In genomic region chr17:2062571-2063183, GRCh38 we compare ENCODE assay signal across 9 cellular contexts. TPM values are rescaled to one million over a fixed set of nuclear protein-coding genes. Genes with fewer than 3 reads are reported as not detected.
DNase-seq lines count a peak whose midpoint lies in the region; ATAC-seq, FAIRE-seq and TF ChIP-seq lines count a peak whose summit lies in the region.
"Had no signal": no experiment of that assay in that cellular context is flagged by ENCODE, and none has a peak within 500 bp of the region (broad histone marks: within the 10 kb centered on the region; RNA-seq: fewer than 3 reads in every experiment).

No MANE protein-coding gene starts in this region.

- H3K4me2 ChIP-seq in H1 (ENCODE audit: insufficient read depth in 1 of 2, low read depth in 2 of 2, low read length in 2 of 2) (peak overlapping the region; percentile 7 to 18; a peak in 2 of 4 replicates), neuronal stem cell (ENCODE audit: insufficient read depth, low read length, poor library complexity, severe bottlenecking) (no peak overlapping the region)

- H2BK15ac ChIP-seq in H1 (ENCODE audit: low read length), result no peak overlapping the region
- H2BK15ac ChIP-seq in neuronal stem cell (ENCODE audit: low read length), result no peak overlapping the region

- H3K23ac ChIP-seq in H1 (ENCODE audit: insufficient read length) (no peak overlapping the region), neuronal stem cell (ENCODE audit: low read depth, low read length, poor library complexity) (no peak overlapping the region)

- H3K9ac ChIP-seq in HUES6 (ENCODE audit: low read length), result peak overlapping the region; percentile 21
- H3K9ac ChIP-seq in H1 (replicated peaks in 1 of 4; ENCODE audit: extremely low read depth in 1 of 4, low read depth in 3 of 4, low read length in 3 of 4), result no peak overlapping the region
- H3K9ac ChIP-seq in neuronal stem cell (ENCODE audit: low read depth, low read length, poor library complexity), result peak overlapping the region; percentile 55

- no peak overlapping the region for H3K4ac ChIP-seq in H1 (replicated peaks; ENCODE audit: insufficient read length, low read depth, low read length)
- H3K4ac ChIP-seq in neuronal stem cell (ENCODE audit: low read length), result no peak overlapping the region

- no peak for TF ChIP-seq CTCF in A673 (conservative IDR thresholded peaks at IDR 0.05; ENCODE audit: low read depth, low read length)
- no peak for TF ChIP-seq CTCF in H1 (IDR thresholded peaks at IDR 0.05; ENCODE audit: control extremely low read depth in 1 of 3, insufficient read depth in 1 of 3, low read depth in 1 of 3, low read length in 3 of 3)
- no peak for TF ChIP-seq CTCF in D721Med (IDR thresholded peaks at IDR 0.05; ENCODE audit: insufficient read depth, missing control alignments)
- TF ChIP-seq CTCF in GM13977 (IDR thresholded peaks at IDR 0.05; ENCODE audit: extremely low read depth, insufficient read depth, missing control alignments), result no peak

- no TSS peak for BruUV-seq in A673 (replicated peaks; lab: Mats Ljungman, UMichigan)

- CTCF ChIA-PET in A673 (lab: Charles Lee), result no interaction called here
- CTCF ChIA-PET in H1 (lab: Charles Lee; ENCODE audit: partially characterized antibody), result interaction anchor here (0.8 to 7.6 kb wide), 6 partner anchors 8 to 190 kb away, joined by 3 to 58 read pairs (median 8); partner anchors contain the start of gene HIC1

- TF ChIP-seq RAD21 in H1 (IDR thresholded peaks at IDR 0.05 in 1 of 2, conservative IDR thresholded peaks at IDR 0.05 in 1 of 2; ENCODE audit: low read depth in 2 of 2, low read length in 2 of 2), result no peak

- no peak for TF ChIP-seq EP300 in H1 (IDR thresholded peaks at IDR 0.05; ENCODE audit: borderline replicate concordance in 1 of 2, low read depth in 2 of 2, low read length in 2 of 2)

- H3K79me1 ChIP-seq in H1 (ENCODE audit: low read depth, low read length) (no peaks in the 10 kb centered on the region), neuronal stem cell (ENCODE audit: low read depth, low read length) (peaks cover 8% of the 10 kb centered on the region)

- 51% methylated on average over 10 of the region's 11 CpGs; no CpG with 5 or more reads in 1 of the 2 experiments for WGBS in H1 (ENCODE audit: extremely low coverage in 1 of 2, insufficient coverage in 1 of 2, insufficient read length in 1 of 2, insufficient replicate concordance in 2 of 2, low coverage in 1 of 2, low lambda C conversion rate in 2 of 2, missing lambda C conversion rate in 1 of 2), 2 experiments
- WGBS in neuronal stem cell (ENCODE audit: extremely low coverage in 2 of 2, insufficient read length in 2 of 2, insufficient replicate concordance in 1 of 2), 2 donors, result 100% methylated on average over 1 of the region's 11 CpGs; no CpG with 5 or more reads in 1 of the 2 donors

- H3K23me2 ChIP-seq in H1 (ENCODE audit: low read depth, low read length), result no peaks in the 10 kb centered on the region

- H3K36me3 ChIP-seq in A673 (ENCODE audit: insufficient read depth, low read length, poor library complexity, severe bottlenecking) (peaks cover 16% of the 10 kb centered on the region), HUES6 (ENCODE audit: control insufficient read depth, insufficient read depth, low read length) (peaks cover 23% of the 10 kb centered on the region), H1 (ENCODE audit: control insufficient read depth in 2 of 4, insufficient read depth in 4 of 4, low read length in 3 of 4) (peaks cover 0 to 8% (median 2%) of the 10 kb centered on the region in 4 experiments; a peak in 2 of 8 replicates), neuronal stem cell (replicated peaks in 1 of 2; ENCODE audit: control insufficient read depth in 2 of 2, insufficient read depth in 2 of 2, low read length in 2 of 2) (peaks cover 25 to 73% of the 10 kb centered on the region in 2 donors)

- H3K56ac ChIP-seq in H1 (replicated peaks; ENCODE audit: insufficient read length, low read depth, low read length), result no peak overlapping the region

- no peak for ATAC-seq in HG03097 (IDR thresholded peaks at IDR 0.05; ENCODE audit: low FRiP score, unreplicated experiment)

- 0 out of 2 replicates have a peak overlapping the region, but pooled peaks have one; percentile 43 for H2BK20ac ChIP-seq in H1 (ENCODE audit: low read length)

- H2AFZ ChIP-seq in H1 (ENCODE audit: low read length) (no peak overlapping the region), neuronal stem cell (ENCODE audit: low read length) (no peak overlapping the region)

- H2BK120ac ChIP-seq in H1 (replicated peaks; ENCODE audit: low read depth, low read length), result no peak overlapping the region
- H2BK120ac ChIP-seq in neuronal stem cell (ENCODE audit: low read depth, low read length), result no peak overlapping the region

- H4K91ac ChIP-seq in H1 (replicated peaks; ENCODE audit: insufficient read length, low read length), result no peak overlapping the region
- no peak overlapping the region for H4K91ac ChIP-seq in neuronal stem cell (ENCODE audit: low read depth, low read length, poor library complexity)

- H2AK5ac ChIP-seq in H1 (ENCODE audit: low read depth, low read length) (no peak overlapping the region), neuronal stem cell (ENCODE audit: low read depth, low read length) (no peak overlapping the region)

- H3K27me3 ChIP-seq in A673 (replicated peaks; ENCODE audit: insufficient read depth, low read depth, low read length, poor library complexity) (no peaks in the 10 kb centered on the region), HUES6 (ENCODE audit: control insufficient read depth, insufficient read depth, low read length) (peaks cover 30% of the 10 kb centered on the region), H1 (replicated peaks in 1 of 4; ENCODE audit: control insufficient read depth in 3 of 4, extremely low read depth in 1 of 4, insufficient read depth in 3 of 4, low read length in 3 of 4) (peaks cover 13 to 36% (median 30%) of the 10 kb centered on the region in 4 experiments), neuronal stem cell (ENCODE audit: control insufficient read depth in 3 of 3, insufficient read depth in 3 of 3, low read depth in 1 of 3, low read length in 3 of 3) (peaks cover 0 to 36% (median 26%) of the 10 kb centered on the region in 3 experiments)

- peaks cover 22% of the 10 kb centered on the region for H3K4me1 ChIP-seq in A673 (ENCODE audit: insufficient read depth, low read length, poor library complexity, severe bottlenecking)
- H3K4me1 ChIP-seq in HUES6 (ENCODE audit: control insufficient read depth, insufficient read depth, low read length), result peaks cover 45% of the 10 kb centered on the region; the same call in 1 of the 2 replicates
- peaks cover 0 to 16% (median 10%) of the 10 kb centered on the region in 4 experiments; a peak in 6 of 7 replicates for H3K4me1 ChIP-seq in H1 (replicated peaks in 1 of 4; ENCODE audit: control insufficient read depth in 3 of 4, insufficient read depth in 4 of 4, low read length in 3 of 4)
- H3K4me1 ChIP-seq in neuronal stem cell (ENCODE audit: control insufficient read depth in 2 of 2, insufficient read depth in 1 of 2, low read depth in 1 of 2, low read length in 2 of 2), result peaks cover 8 to 17% of the 10 kb centered on the region in 2 donors

- H3K27ac ChIP-seq in A673 (ENCODE audit: low read depth, low read length, poor library complexity, severe bottlenecking), result peak overlapping the region; percentile 62
- H3K27ac ChIP-seq in HUES6 (ENCODE audit: low read depth, low read length), result no peak overlapping the region; the same call in 1 of the 2 replicates
- no peak overlapping the region for H3K27ac ChIP-seq in H1 (ENCODE audit: low read depth, low read length)
- no peak overlapping the region for H3K27ac ChIP-seq in neuronal stem cell (replicated peaks; ENCODE audit: low read length)

- H4K5ac ChIP-seq in H1 (ENCODE audit: insufficient read length, low read depth, low read length), result no peak overlapping the region

- peaks cover 11 to 13% of the 10 kb centered on the region in 2 experiments for H4K20me1 ChIP-seq in H1 (replicated peaks in 1 of 2; ENCODE audit: control insufficient read depth in 1 of 2, insufficient read depth in 2 of 2, low read length in 2 of 2)

- H3K9me3 ChIP-seq in A673 (ENCODE audit: low read depth, low read length, poor library complexity, severe bottlenecking) (no peaks in the 10 kb centered on the region), HUES6 (ENCODE audit: control insufficient read depth, insufficient read depth, low read depth, low read length) (no peaks in the 10 kb centered on the region), H1 (ENCODE audit: insufficient read depth in 2 of 2, low read depth in 1 of 2, low read length in 1 of 2) (peaks cover 0 to 6% of the 10 kb centered on the region in 2 experiments; a peak in 1 of 4 replicates), neuronal stem cell (replicated peaks in 1 of 2; ENCODE audit: control insufficient read depth in 2 of 2, insufficient read depth in 1 of 2, low read depth in 1 of 2, low read length in 2 of 2) (peaks cover 0 to 9% of the 10 kb centered on the region in 2 donors)

- TF ChIP-seq POLR2A in H1 (IDR thresholded peaks at IDR 0.05; ENCODE audit: control extremely low read depth in 1 of 2, low read depth in 2 of 2, low read length in 2 of 2), result no peak

- POLR2A ChIA-PET in A673 (lab: Charles Lee; ENCODE audit: low non-redundant PET), result no interaction called here
- POLR2A ChIA-PET in H1 (lab: Charles Lee; ENCODE audit: partially characterized antibody), result no interaction called here

- no peak for FAIRE-seq in H1 (lab: Jason Lieb, UNC)
- no peak for FAIRE-seq in D721Med (lab: Jason Lieb, UNC)

- in situ Hi-C loops in GM13977 (cut with MboI; ENCODE audit: low pct_unique_long_range_greater_than_20kb, low sequenced_read_pairs, unreplicated experiment), result loop anchor here (10.0 kb wide), 1 partner anchor 182 kb away; no protein-coding TSS in a partner anchor

- H3K4me3 ChIP-seq in A673 (ENCODE audit: low read depth, low read length, poor library complexity, severe bottlenecking), result no peak overlapping the region
- H3K4me3 ChIP-seq in HUES6 (ENCODE audit: low read depth, low read length), result no peak overlapping the region; the same call in 1 of the 2 replicates
- no peak overlapping the region for H3K4me3 ChIP-seq in H1 (ENCODE audit: extremely low read depth in 1 of 4, insufficient read depth in 2 of 4, low read depth in 3 of 4, low read length in 4 of 4)
- H3K4me3 ChIP-seq in neuronal stem cell (ENCODE audit: low read length in 2 of 2), result no peak overlapping the region

- DNase-seq in A673 (ENCODE audit: low spot score) (peak; percentile 67), H1 (ENCODE audit: low read depth in 1 of 2, low spot score in 2 of 2) (no peak), neuronal stem cell (ENCODE audit: low spot score) (no peak), superior temporal gyrus (ENCODE audit: extremely low spot score) (no peak), D721Med (ENCODE audit: insufficient read length, low spot score) (no peak), GM13977 (ENCODE audit: low spot score) (no peak)
- DNase-seq: effector memory CD4-positive, alpha-beta T cell had no signal

- H3K18ac ChIP-seq in H1 (ENCODE audit: extremely low read depth, low read length) (no peak overlapping the region), neuronal stem cell (ENCODE audit: low read length) (no peak overlapping the region)

- peak overlapping the region; percentile 71; the same call in 1 of the 2 replicates for H2BK5ac ChIP-seq in H1 (ENCODE audit: low read depth, low read length)
- no peak overlapping the region for H2BK5ac ChIP-seq in neuronal stem cell (ENCODE audit: low read length)

- no peaks in the 10 kb centered on the region for H3K79me2 ChIP-seq in H1 (ENCODE audit: control insufficient read depth in 1 of 2, insufficient read depth in 2 of 2, low read length in 2 of 2)

- no peak overlapping the region for H3K14ac ChIP-seq in H1 (ENCODE audit: insufficient read length)
- H3K14ac ChIP-seq in neuronal stem cell (ENCODE audit: low read length), result no peak overlapping the region

- H2BK12ac ChIP-seq in H1 (ENCODE audit: low read depth, low read length), result 0 out of 2 replicates have a peak overlapping the region, but pooled peaks have one; percentile 68
- no peak overlapping the region for H2BK12ac ChIP-seq in neuronal stem cell (ENCODE audit: low read length)

- intact Hi-C loops in A673 (cut with micrococcal nuclease; ENCODE audit: unreplicated experiment), result no loop called here

- H4K8ac ChIP-seq in H1 (ENCODE audit: extremely low read depth, insufficient read depth, low read length), result no peak overlapping the region
- H4K8ac ChIP-seq in neuronal stem cell (ENCODE audit: low read depth, low read length), result no peak overlapping the region

RNA-seq across cellular contexts. Expression of gene HIC1, which starts 7.8 kb away (rescaled TPM):
- 0.84 and 1.5 TPM in 2 replicates for total RNA-seq in A673 (2021)
- total RNA-seq in H1 (2021; fragmentation: NEBNext Ultra II Directional; extraction: Animal tissue kit (Norgen Biotek cat#: 25700)), result 0.09 and 0.19 TPM in 2 replicates
- polyA plus RNA-seq in H1 (2011; rRNA removed), result 0.06 and 0.11 TPM in 2 replicates
- polyA plus RNA-seq in H1 (2011; cell fraction: cytosol; rRNA removed), result 0.09 TPM
- 0.20 TPM for polyA plus RNA-seq in H1 (2011; cell fraction: nucleus; rRNA removed)
- polyA plus RNA-seq in H1 (2012, experiment 1 of 2), result 0.09 to 0.24 TPM (median 0.20 TPM) in 4 replicates
- polyA plus RNA-seq in H1 (2012, experiment 2 of 2), result 0.20 TPM
- polyA plus RNA-seq in H1 (2013, experiment 1 of 2), result 0.02 TPM
- polyA plus RNA-seq in H1 (2013, experiment 2 of 2), result 0.11 TPM
- 0.22 TPM in 1 of 2 replicates, not detected in the other for polyA minus RNA-seq in H1 (2011; rRNA and poly(A)+ RNA removed)
- polyA minus RNA-seq in H1 (2011; cell fraction: cytosol; rRNA and poly(A)+ RNA removed), result not detected
- polyA minus RNA-seq in H1 (2011; cell fraction: nucleus; rRNA and poly(A)+ RNA removed), result 0.30 TPM
- polyA plus RNA-seq in neuronal stem cell (2013, experiment 1 of 2), result 0.08 TPM
- polyA plus RNA-seq in neuronal stem cell (2013, experiment 2 of 2), result 0.04 TPM

RNA-seq across cellular contexts. Expression of gene OVCA2, which starts 20.9 kb away (rescaled TPM):
- total RNA-seq in A673 (2021), result 30.7 and 33.1 TPM in 2 replicates
- total RNA-seq in H1 (2021; fragmentation: NEBNext Ultra II Directional; extraction: Animal tissue kit (Norgen Biotek cat#: 25700)), result 14.9 and 15.3 TPM in 2 replicates
- 34.5 and 37.0 TPM in 2 replicates for polyA plus RNA-seq in H1 (2011; rRNA removed)
- 24.4 TPM for polyA plus RNA-seq in H1 (2011; cell fraction: cytosol; rRNA removed)
- polyA plus RNA-seq in H1 (2011; cell fraction: nucleus; rRNA removed), result 22.7 TPM
- polyA plus RNA-seq in H1 (2012, experiment 1 of 2), result 17.7 to 21.4 TPM (median 18.6 TPM) in 4 replicates
- polyA plus RNA-seq in H1 (2012, experiment 2 of 2), result 42.5 TPM
- polyA plus RNA-seq in H1 (2013, experiment 1 of 2), result 23.4 TPM
- polyA plus RNA-seq in H1 (2013, experiment 2 of 2), result 23.8 TPM
- polyA minus RNA-seq in H1 (2011; rRNA and poly(A)+ RNA removed), result 18.9 TPM in 2 replicates
- polyA minus RNA-seq in H1 (2011; cell fraction: cytosol; rRNA and poly(A)+ RNA removed), result 7.5 TPM
- polyA minus RNA-seq in H1 (2011; cell fraction: nucleus; rRNA and poly(A)+ RNA removed), result 5.2 TPM
- 13.9 TPM for polyA plus RNA-seq in neuronal stem cell (2013, experiment 1 of 2)
- polyA plus RNA-seq in neuronal stem cell (2013, experiment 2 of 2), result 14.2 TPM

RNA-seq across cellular contexts. Expression of gene DPH1, which starts 32.7 kb away (rescaled TPM):
- total RNA-seq in A673 (2021), result 51.1 and 60.8 TPM in 2 replicates
- 24.9 and 27.1 TPM in 2 replicates for total RNA-seq in H1 (2021; fragmentation: NEBNext Ultra II Directional; extraction: Animal tissue kit (Norgen Biotek cat#: 25700))
- polyA plus RNA-seq in H1 (2011; rRNA removed), result 30.0 and 48.3 TPM in 2 replicates
- 26.0 TPM for polyA plus RNA-seq in H1 (2011; cell fraction: cytosol; rRNA removed)
- polyA plus RNA-seq in H1 (2011; cell fraction: nucleus; rRNA removed), result 76.8 TPM
- 14.1 to 21.6 TPM (median 19.7 TPM) in 4 replicates for polyA plus RNA-seq in H1 (2012, experiment 1 of 2)
- 16.4 TPM for polyA plus RNA-seq in H1 (2012, experiment 2 of 2)
- polyA plus RNA-seq in H1 (2013, experiment 1 of 2), result 13.4 TPM
- 12.3 TPM for polyA plus RNA-seq in H1 (2013, experiment 2 of 2)
- polyA minus RNA-seq in H1 (2011; rRNA and poly(A)+ RNA removed), result 22.8 and 35.7 TPM in 2 replicates
- 15.0 TPM for polyA minus RNA-seq in H1 (2011; cell fraction: cytosol; rRNA and poly(A)+ RNA removed)
- 34.4 TPM for polyA minus RNA-seq in H1 (2011; cell fraction: nucleus; rRNA and poly(A)+ RNA removed)
- 19.6 TPM for polyA plus RNA-seq in neuronal stem cell (2013, experiment 1 of 2)
- 18.0 TPM for polyA plus RNA-seq in neuronal stem cell (2013, experiment 2 of 2)

RNA-seq across cellular contexts. Expression of gene RTN4RL1, which starts 37.5 kb away (rescaled TPM):
- total RNA-seq in A673 (2021), result 0.80 and 1.0 TPM in 2 replicates
- 0.11 TPM in 1 of 2 replicates, not detected in the other for total RNA-seq in H1 (2021; fragmentation: NEBNext Ultra II Directional; extraction: Animal tissue kit (Norgen Biotek cat#: 25700))
- polyA plus RNA-seq in H1 (2011; rRNA removed), result 0.09 and 0.11 TPM in 2 replicates
- 0.10 TPM for polyA plus RNA-seq in H1 (2011; cell fraction: cytosol; rRNA removed)
- polyA plus RNA-seq in H1 (2011; cell fraction: nucleus; rRNA removed), result 0.07 TPM
- 0.11 to 0.17 TPM (median 0.14 TPM) in 3 of 4 replicates, not detected in the other for polyA plus RNA-seq in H1 (2012, experiment 1 of 2)
- polyA plus RNA-seq in H1 (2012, experiment 2 of 2), result 0.12 TPM
- polyA plus RNA-seq in H1 (2013, experiment 1 of 2), result 0.06 TPM
- 0.04 TPM for polyA plus RNA-seq in H1 (2013, experiment 2 of 2)
- polyA minus RNA-seq in H1 (2011; rRNA and poly(A)+ RNA removed), result 0.03 and 0.05 TPM in 2 replicates
- not detected for polyA minus RNA-seq in H1 (2011; cell fraction: cytosol; rRNA and poly(A)+ RNA removed)
- not detected for polyA minus RNA-seq in H1 (2011; cell fraction: nucleus; rRNA and poly(A)+ RNA removed)
- polyA plus RNA-seq in neuronal stem cell (2013, experiment 1 of 2), result 4.0 TPM
- 3.9 TPM for polyA plus RNA-seq in neuronal stem cell (2013, experiment 2 of 2)

Comparison
In these comparisons a context has a peak if more than half of its experiments do, and no peak if none do; other contexts are left out.
1. H3K9ac ChIP-seq: peak in HUES6 (single experiment) and neuronal stem cell (single experiment); none in H1 (0 of 4).